In the genomic region with DNA sequence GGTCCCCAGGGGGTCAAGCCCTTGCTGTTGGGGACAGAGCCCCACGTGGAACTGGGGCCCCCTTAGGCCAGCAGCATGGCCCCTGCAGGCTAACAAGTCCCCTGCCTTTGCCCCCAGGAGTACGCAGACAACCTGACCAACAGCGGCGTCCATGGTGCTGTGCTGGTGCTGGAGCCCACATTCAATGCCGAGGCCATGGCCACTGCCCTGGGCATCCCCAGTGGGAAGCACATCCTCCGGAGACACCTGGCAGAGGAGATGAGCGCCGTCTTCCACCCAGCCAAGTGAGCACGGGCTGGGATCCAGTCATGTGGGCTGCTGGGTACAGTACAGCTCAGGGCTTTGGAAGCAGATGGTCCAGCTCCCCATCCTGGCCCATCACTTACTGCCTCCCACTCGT, we compare ENCODE assay signal across 9 cellular contexts.
"Had no signal": no experiment of that assay in that cellular context is flagged by ENCODE, and none has a peak within 500 bp of the region (broad histone marks: within the 10 kb centered on the region; RNA-seq: fewer than 3 reads in every experiment).

No MANE protein-coding gene starts in this region.

- H3K4me3 ChIP-seq: GM23248, HAP-1 had no signal

- ATAC-seq: HCT116, HepG2 had no signal

- H3K36me3 ChIP-seq: HAP-1 had no signal

- DNase-seq: GM23248, GOT3, H7, HFFc6 had no signal

- H3K27ac ChIP-seq: GM23248, HL-60 had no signal

- H3K27ac Mint-ChIP-seq: HFFc6, IgD-negative memory B cell had no signal

- H3K4me3 Mint-ChIP-seq: HFFc6, IgD-negative memory B cell had no signal
